ENCODE assay signal across 24 cellular contexts in the genomic region with DNA sequence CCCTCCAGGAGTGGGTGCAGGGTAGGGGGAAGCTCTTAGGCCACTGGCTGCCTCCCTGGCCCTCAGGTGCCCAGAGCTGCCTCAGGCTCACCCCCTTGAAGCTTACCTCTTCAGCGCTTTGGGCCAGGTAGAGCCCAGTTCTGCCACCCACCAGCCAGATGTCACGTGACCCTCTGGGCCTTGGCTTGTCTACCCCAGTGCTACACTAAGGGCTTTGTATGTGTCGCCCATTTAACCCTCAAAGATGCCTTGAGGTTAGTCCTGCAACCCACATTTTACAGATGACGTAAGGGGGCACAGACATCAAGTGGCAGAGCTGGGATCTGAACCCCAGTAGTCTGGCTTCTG. TPM values are rescaled to one million over a fixed set of nuclear protein-coding genes. Genes with fewer than 3 reads are reported as not detected.
DNase-seq lines count a peak whose midpoint lies in the region; ATAC-seq lines count a peak whose summit lies in the region.
"Had no signal": no experiment of that assay in that cellular context is flagged by ENCODE, and none has a peak within 500 bp of the region (broad histone marks: within the 10 kb centered on the region; RNA-seq: fewer than 3 reads in every experiment).

No MANE protein-coding gene starts in this region.

- H3K4me1 ChIP-seq in ES-I3 (ENCODE audit: insufficient read depth, low read length) = peaks cover 8% of the 10 kb centered on the region; the same call in 1 of the 2 replicates
- peaks cover 14% of the 10 kb centered on the region for H3K4me1 ChIP-seq in NT2/D1 (ENCODE audit: insufficient read depth, insufficient read length)
- peaks cover 7% of the 10 kb centered on the region for H3K4me1 ChIP-seq in iPS-15b (ENCODE audit: control insufficient read depth, insufficient read depth, low read length)
- H3K4me1 ChIP-seq in neuronal stem cell (ENCODE audit: control insufficient read depth in 2 of 2, insufficient read depth in 1 of 2, low read depth in 1 of 2, low read length in 2 of 2) = peaks cover 13 to 16% of the 10 kb centered on the region in 2 donors
- H3K4me1 ChIP-seq: BE2C had no signal

- H4K91ac ChIP-seq in neuronal stem cell (ENCODE audit: low read depth, low read length, poor library complexity) = no peak overlapping the region

- H3K4me3 ChIP-seq in NT2/D1 (ENCODE audit: insufficient read length, low read depth) (no peak overlapping the region), iPS-15b (ENCODE audit: low read depth, low read length) (peak overlapping the region; percentile 5), neuronal stem cell (ENCODE audit: low read length in 2 of 2) (no peak overlapping the region)
- H3K4me3 ChIP-seq: gastroesophageal sphincter, hepatocyte, smooth muscle cell, suprapubic skin had no signal

- H3K36me3 ChIP-seq in ES-I3 (ENCODE audit: insufficient read depth, low read length) = peaks cover 11% of the 10 kb centered on the region
- peaks cover 44% of the 10 kb centered on the region for H3K36me3 ChIP-seq in NT2/D1 (ENCODE audit: insufficient read depth, insufficient read length, low read length)
- H3K36me3 ChIP-seq in iPS-15b (ENCODE audit: control insufficient read depth, insufficient read depth, low read length) = peaks cover 36% of the 10 kb centered on the region
- H3K36me3 ChIP-seq in neuronal stem cell (replicated peaks in 1 of 2; ENCODE audit: control insufficient read depth in 2 of 2, insufficient read depth in 2 of 2, low read length in 2 of 2) = peaks cover 33 to 39% of the 10 kb centered on the region in 2 donors

- H2BK5ac ChIP-seq in neuronal stem cell (ENCODE audit: low read length) = no peak overlapping the region

- peak overlapping the region; percentile 50 for H3K18ac ChIP-seq in neuronal stem cell (ENCODE audit: low read length)

- H3K27me3 ChIP-seq in NT2/D1 (ENCODE audit: insufficient read depth, insufficient read length) (no peaks in the 10 kb centered on the region), iPS-15b (ENCODE audit: control insufficient read depth, insufficient read depth, low read length) (peaks cover under 1% of the 10 kb centered on the region), neuronal stem cell (ENCODE audit: control insufficient read depth in 3 of 3, insufficient read depth in 3 of 3, low read depth in 1 of 3, low read length in 3 of 3) (no peaks in the 10 kb centered on the region)

- DNase-seq in NT2/D1 (ENCODE audit: low read depth, low spot score) = no peak
- no peak for DNase-seq in neuronal stem cell (ENCODE audit: low spot score)
- DNase-seq in HK-2 (ENCODE audit: unreplicated experiment) = no peak
- DNase-seq in activated CD4-positive, alpha-beta T cell treated with anti-CD3 and anti-CD28 coated beads for 48 hours = no peak
- DNase-seq: activated CD4-positive, alpha-beta T cell treated with anti-CD3 and anti-CD28 coated beads for 36 hours; activated CD8-positive, alpha-beta T cell treated with anti-CD3 and anti-CD28 coated beads, Interleukin-2, amount 10 ng/mL, durations not matched to agents 7 days and 5 days; activated naive CD4-positive, alpha-beta T cell treated with anti-CD3 and anti-CD28 coated beads, Interleukin-2, amount 50 U/mL, for 16 hours; BE2C; DMS153; HFFc6; KG1; MM.1S; NCI-H2029; NCI-H526; SHP77; stimulated activated CD4-positive, alpha-beta T cell treated with anti-CD3 and anti-CD28 coated beads, Interleukin-1b, Interleukin-23, amount 100 ng/mL, for 48 hours; stimulated activated naive CD4-positive, alpha-beta T cell treated with Interleukin-2 at 50 U/mL for 16 hours had no signal

- H3K9ac ChIP-seq in ES-I3 (ENCODE audit: low read depth, low read length) (peak overlapping the region; percentile 71; the same call in 1 of the 2 replicates), NT2/D1 (ENCODE audit: insufficient read length, low read depth) (peak overlapping the region; percentile 86), iPS-15b (ENCODE audit: low read depth, low read length) (peak overlapping the region; percentile 13), neuronal stem cell (ENCODE audit: low read depth, low read length, poor library complexity) (no peak overlapping the region)

- no peak overlapping the region for H2AFZ ChIP-seq in neuronal stem cell (ENCODE audit: low read length)
- H2AFZ ChIP-seq: hepatocyte had no signal

- no peak overlapping the region for H3K23ac ChIP-seq in neuronal stem cell (ENCODE audit: low read depth, low read length, poor library complexity)

- no CpG with 5 or more reads among the region's 4 CpGs for WGBS in neuronal stem cell (ENCODE audit: extremely low coverage in 2 of 2, insufficient read length in 2 of 2, insufficient replicate concordance in 1 of 2), 2 donors

- no peak overlapping the region for H3K4me2 ChIP-seq in neuronal stem cell (ENCODE audit: insufficient read depth, low read length, poor library complexity, severe bottlenecking)

- no peak overlapping the region for H4K8ac ChIP-seq in neuronal stem cell (ENCODE audit: low read depth, low read length)

- no peak overlapping the region for H2BK15ac ChIP-seq in neuronal stem cell (ENCODE audit: low read length)

- no peak overlapping the region for H2BK120ac ChIP-seq in neuronal stem cell (ENCODE audit: low read depth, low read length)

- H3K4ac ChIP-seq in neuronal stem cell (ENCODE audit: low read length) = no peak overlapping the region

- H3K27ac ChIP-seq in neuronal stem cell (replicated peaks; ENCODE audit: low read length) = no peak overlapping the region
- H3K27ac ChIP-seq: gastroesophageal sphincter, hepatocyte, suprapubic skin had no signal

- H3K9me3 ChIP-seq in ES-I3 (ENCODE audit: control insufficient read depth, insufficient read depth, low read length) (no peaks in the 10 kb centered on the region), NT2/D1 (ENCODE audit: insufficient read depth, low read length) (no peaks in the 10 kb centered on the region), iPS-15b (ENCODE audit: control insufficient read depth, insufficient read depth, low read length) (no peaks in the 10 kb centered on the region), neuronal stem cell (replicated peaks in 1 of 2; ENCODE audit: control insufficient read depth in 2 of 2, insufficient read depth in 1 of 2, low read depth in 1 of 2, low read length in 2 of 2) (no peaks in the 10 kb centered on the region)
- H3K9me3 ChIP-seq: BE2C, gastroesophageal sphincter, suprapubic skin had no signal

- no peak overlapping the region for H3K14ac ChIP-seq in neuronal stem cell (ENCODE audit: low read length)

- ATAC-seq in HG03460 (IDR thresholded peaks at IDR 0.05; ENCODE audit: unreplicated experiment) = no peak
- ATAC-seq: activated CD4-positive, alpha-beta T cell treated with anti-CD3 and anti-CD28 coated beads for 36 hours; activated CD8-positive, alpha-beta T cell treated with anti-CD3 and anti-CD28 coated beads, Interleukin-2, amount 10 ng/mL, durations not matched to agents 7 days and 5 days; gastroesophageal sphincter had no signal

- H2BK12ac ChIP-seq in neuronal stem cell (ENCODE audit: low read length) = no peak overlapping the region

- H3K79me1 ChIP-seq in neuronal stem cell (ENCODE audit: low read depth, low read length) = peaks cover 22% of the 10 kb centered on the region

- H2AK5ac ChIP-seq in neuronal stem cell (ENCODE audit: low read depth, low read length) = peak overlapping the region; percentile 58

RNA-seq across cellular contexts. Expression of gene HAS3, which starts 3.4 kb away (rescaled TPM):
- polyA plus RNA-seq in neuronal stem cell (2013, experiment 1 of 2) = 2.0 TPM
- 2.0 TPM for polyA plus RNA-seq in neuronal stem cell (2013, experiment 2 of 2)

RNA-seq across cellular contexts. Expression of gene CHTF8, which starts 23.5 kb away (rescaled TPM):
- 95.4 TPM for polyA plus RNA-seq in neuronal stem cell (2013, experiment 1 of 2)
- 91.8 TPM for polyA plus RNA-seq in neuronal stem cell (2013, experiment 2 of 2)

RNA-seq across cellular contexts. Expression of gene UTP4, which starts 23.6 kb away (rescaled TPM):
- 23.3 TPM for polyA plus RNA-seq in neuronal stem cell (2013, experiment 1 of 2)
- polyA plus RNA-seq in neuronal stem cell (2013, experiment 2 of 2) = 24.2 TPM
